8 cellular contexts compared by ENCODE assay signal in genomic region chr12:2891240-2892053, GRCh38. TPM values are rescaled to one million over a fixed set of nuclear protein-coding genes. Genes with fewer than 3 reads are reported as not detected.
DNase-seq lines count a peak whose midpoint lies in the region; ATAC-seq and TF ChIP-seq lines count a peak whose summit lies in the region.

No MANE protein-coding gene starts in this region.

- peaks cover 0 to 22% (median 1%) of the 10 kb centered on the region in 3 donors for H3K36me3 Mint-ChIP-seq in CD8-positive, alpha-beta memory T cell

- peaks cover 23 to 36% (median 35%) of the 10 kb centered on the region in 3 donors for H3K4me1 Mint-ChIP-seq in CD8-positive, alpha-beta memory T cell

- H3K9me3 Mint-ChIP-seq in CD8-positive, alpha-beta memory T cell = no peaks in the 10 kb centered on the region

- no peaks in the 10 kb centered on the region for H3K27me3 ChIP-seq in CD8-positive, alpha-beta memory T cell (ENCODE audit: insufficient read depth, low read length, poor library complexity, severe bottlenecking)
- no peaks in the 10 kb centered on the region for H3K27me3 ChIP-seq in thymus (ENCODE audit: control insufficient read depth, insufficient read depth)

- H3K36me3 ChIP-seq in CD8-positive, alpha-beta memory T cell (ENCODE audit: insufficient read depth, low read length) = peaks cover 4% of the 10 kb centered on the region
- peaks cover 8% of the 10 kb centered on the region for H3K36me3 ChIP-seq in thymus (ENCODE audit: control insufficient read depth, insufficient read depth)

- peak overlapping the region; percentile 89 to 98 (median 94) for H3K4me3 Mint-ChIP-seq in CD8-positive, alpha-beta memory T cell

- peak; percentile 30 for ATAC-seq in GM21526 (IDR thresholded peaks at IDR 0.05; ENCODE audit: low FRiP score, unreplicated experiment)

- peak in 3 of 5 donors; percentile 23 to 52 (median 27) for DNase-seq in CD8-positive, alpha-beta memory T cell
- DNase-seq in LHCN-M2 (ENCODE audit: low read depth) (peak; percentile 75), epithelial cell of proximal tubule (ENCODE audit: low read depth) (no peak), midbrain (lab: John Stamatoyannopoulos, UW) (peak; percentile 33), occipital lobe (lab: John Stamatoyannopoulos, UW) (no peak)
- DNase-seq in activated CD4-positive, alpha-beta T cell treated with anti-CD3 and anti-CD28 coated beads for 48 hours = peak; percentile 22

- CTCF ChIA-PET in CD8-positive, alpha-beta memory T cell (lab: Charles Lee) = interaction anchor here (1.8 kb wide), 1 partner anchor 11 kb away, joined by 11 read pairs; no protein-coding TSS in a partner anchor

- no peak for TF ChIP-seq CTCF in epithelial cell of proximal tubule (conservative IDR thresholded peaks at IDR 0.05; ENCODE audit: low read depth, low read length)

- POLR2A ChIA-PET in CD8-positive, alpha-beta memory T cell (lab: Charles Lee) = interaction anchor here (1.4 to 2.1 kb wide), 2 partner anchors 13 to 15 kb away, joined by 8 to 13 read pairs; partner anchors contain the start of genes FOXM1 and RHNO1

- H3K9me3 ChIP-seq in CD8-positive, alpha-beta memory T cell (ENCODE audit: low read length) = no peaks in the 10 kb centered on the region
- no peaks in the 10 kb centered on the region for H3K9me3 ChIP-seq in thymus (ENCODE audit: control insufficient read depth)

- WGBS in thymus = 30% methylated on average over 42 of the region's 42 CpGs

- H3K4me1 ChIP-seq in CD8-positive, alpha-beta memory T cell (ENCODE audit: insufficient read depth, low read length) = peaks cover 16% of the 10 kb centered on the region
- H3K4me1 ChIP-seq in thymus (ENCODE audit: control insufficient read depth, insufficient read depth, low read length) = peaks cover 10% of the 10 kb centered on the region

- H3K27ac Mint-ChIP-seq in CD8-positive, alpha-beta memory T cell = peak overlapping the region; percentile 76 to 99 (median 92)

- peak overlapping the region; percentile 94 for H3K4me3 ChIP-seq in CD8-positive, alpha-beta memory T cell (ENCODE audit: low read length)
- peak overlapping the region; percentile 82 for H3K4me3 ChIP-seq in epithelial cell of proximal tubule (ENCODE audit: low read depth, low read length)
- peak overlapping the region; percentile 64 for H3K4me3 ChIP-seq in thymus (ENCODE audit: low read length)

- H3K27me3 Mint-ChIP-seq in CD8-positive, alpha-beta memory T cell = peaks cover 0 to 4% of the 10 kb centered on the region in 2 donors

- H3K27ac ChIP-seq in CD8-positive, alpha-beta memory T cell (ENCODE audit: low read depth, low read length) = peak overlapping the region; percentile 79
- H3K27ac ChIP-seq in thymus (ENCODE audit: low read depth) = peak overlapping the region; percentile 81

RNA-seq across cellular contexts. Expression of gene TULP3, which starts 0.8 kb away (rescaled TPM):
- total RNA-seq in CD8-positive, alpha-beta memory T cell = 1 to 10 TPM; 9.1 to 9.3 TPM
- 9.7 TPM for polyA plus RNA-seq in CD8-positive, alpha-beta memory T cell
- total RNA-seq in LHCN-M2 (2014; rRNA removed) = 29.8 and 38.6 TPM in 2 replicates
- 21.2 TPM for polyA plus RNA-seq in LHCN-M2 (2012)
- total RNA-seq in epithelial cell of proximal tubule = 20.0 and 26.6 TPM in 2 replicates
- polyA plus RNA-seq in thymus = 10.5 TPM
- total RNA-seq in occipital lobe = 9.7 TPM

RNA-seq across cellular contexts. Expression of gene RHNO1, which starts 14.4 kb away (rescaled TPM):
- total RNA-seq in CD8-positive, alpha-beta memory T cell = 10 to 100 TPM; 41.9 to 45.4 TPM
- polyA plus RNA-seq in CD8-positive, alpha-beta memory T cell = 60.0 TPM
- total RNA-seq in LHCN-M2 (2014; rRNA removed) = 58.9 and 62.7 TPM in 2 replicates
- 29.9 TPM for polyA plus RNA-seq in LHCN-M2 (2012)
- 40.3 and 46.2 TPM in 2 replicates for total RNA-seq in epithelial cell of proximal tubule
- 33.4 TPM for polyA plus RNA-seq in thymus
- total RNA-seq in occipital lobe = 41.5 TPM

RNA-seq across cellular contexts. Expression of gene FOXM1, which starts 14.5 kb away (rescaled TPM):
- total RNA-seq in CD8-positive, alpha-beta memory T cell = 10 to 100 TPM; 66.2 to 67.5 TPM
- polyA plus RNA-seq in CD8-positive, alpha-beta memory T cell = 0.15 TPM
- 63.0 and 81.3 TPM in 2 replicates for total RNA-seq in LHCN-M2 (2014; rRNA removed)
- 65.6 TPM for polyA plus RNA-seq in LHCN-M2 (2012)
- total RNA-seq in epithelial cell of proximal tubule = 36.8 and 67.8 TPM in 2 replicates
- polyA plus RNA-seq in thymus = 3.5 TPM
- total RNA-seq in occipital lobe = 1.1 TPM

RNA-seq across cellular contexts. Expression of gene TEX52, which starts 34.6 kb away (rescaled TPM):
- total RNA-seq in CD8-positive, alpha-beta memory T cell = not detected
- not detected for polyA plus RNA-seq in CD8-positive, alpha-beta memory T cell
- not detected in 2 replicates for total RNA-seq in LHCN-M2 (2014; rRNA removed)
- 0.09 TPM for polyA plus RNA-seq in LHCN-M2 (2012)
- total RNA-seq in epithelial cell of proximal tubule = not detected in 2 replicates
- not detected for polyA plus RNA-seq in thymus
- not detected for total RNA-seq in occipital lobe

RNA-seq across cellular contexts. Expression of gene NRIP2, which starts 56.6 kb away (rescaled TPM):
- total RNA-seq in CD8-positive, alpha-beta memory T cell = not detected
- 0.82 TPM for polyA plus RNA-seq in CD8-positive, alpha-beta memory T cell
- not detected in 2 replicates for total RNA-seq in LHCN-M2 (2014; rRNA removed)
- 0.28 TPM for polyA plus RNA-seq in LHCN-M2 (2012)
- not detected in 2 replicates for total RNA-seq in epithelial cell of proximal tubule
- polyA plus RNA-seq in thymus = 1.1 TPM
- total RNA-seq in occipital lobe = 0.62 TPM

Comparison
In these comparisons a context has a peak if more than half of its experiments do, and no peak if none do; other contexts are left out.
1. DNase-seq: peak in CD8-positive, alpha-beta memory T cell (3 of 5), LHCN-M2 (single experiment), activated CD4-positive, alpha-beta T cell treated with anti-CD3 and anti-CD28 coated beads for 48 hours (single experiment) and midbrain (single experiment); none in epithelial cell of proximal tubule (single experiment) and occipital lobe (single experiment).
2. RNA of gene FOXM1, which starts 14.5 kb away (total RNA-seq): 63.0 to 81.3 TPM in LHCN-M2, 66.2 to 67.5 TPM in CD8-positive, alpha-beta memory T cell and 36.8 to 67.8 TPM in epithelial cell of proximal tubule; 1.1 TPM in occipital lobe (single experiment); every median in the first group is over 10 times any median in the second.
3. Peak in every context shown above with its lines, with median percentiles within 50 percentile points of each other: H3K4me3 ChIP-seq.